ENCODE assay signal across 1 cellular context in the genomic region with DNA sequence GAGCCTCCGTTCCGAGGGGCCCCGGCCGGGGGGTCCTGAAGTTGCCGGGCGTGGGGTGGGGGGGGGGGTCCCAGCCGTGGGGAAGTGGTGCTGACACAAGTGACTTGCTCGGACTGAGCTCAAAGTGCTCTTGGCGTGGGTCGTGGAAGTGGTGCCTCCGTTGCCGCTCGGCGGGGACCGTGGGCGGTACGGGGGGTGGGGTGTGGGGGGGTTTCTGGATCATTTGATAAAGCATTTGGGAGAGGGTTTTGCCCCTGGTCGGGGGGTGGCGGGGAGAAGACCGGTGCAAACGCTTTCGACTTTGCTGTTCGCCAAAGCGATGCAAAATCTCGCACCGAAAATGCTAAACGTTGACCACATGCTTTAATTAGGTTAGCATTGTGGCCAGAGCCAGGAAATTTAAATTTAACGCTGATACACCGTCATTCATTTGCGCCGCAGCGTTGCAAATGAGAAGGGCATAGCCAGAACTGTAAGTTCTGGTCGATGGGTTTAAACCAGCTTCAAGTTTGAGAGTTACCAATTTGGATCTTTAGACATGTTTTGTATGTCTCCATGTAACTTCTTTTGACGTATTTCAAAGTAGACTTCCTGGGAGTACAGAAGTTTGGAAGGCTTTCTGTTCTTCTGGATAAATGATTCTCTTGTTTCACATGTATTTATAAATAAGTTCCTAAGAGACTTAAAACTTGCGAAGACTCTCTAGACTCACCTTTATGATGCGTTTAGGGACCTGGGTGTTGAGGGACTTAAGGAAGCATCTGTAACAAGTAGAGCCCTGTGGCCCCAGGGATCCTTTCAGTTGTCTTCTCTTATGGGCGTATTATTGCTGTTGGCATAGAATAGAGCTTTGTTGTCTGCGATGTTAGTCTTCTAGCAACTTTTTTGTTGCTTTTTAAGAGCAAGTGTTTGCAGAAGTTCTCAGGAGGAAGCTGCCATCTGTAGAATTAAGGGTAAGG.
TF ChIP-seq lines count a peak whose summit lies in the region.

No MANE protein-coding gene starts in this region.

TF ChIP-seq in HepG2, 621 proteins besides CTCF, POLR2A, EP300 and RAD21:
- TF ChIP-seq HNRNPH1 (optimal IDR thresholded peaks at IDR 0.05; ENCODE audit: low read depth, low read length) (no peak), ZNF441 (CRISPR knock-in tag; IDR thresholded peaks at IDR 0.05; ENCODE audit: borderline replicate concordance) (0 out of 2 replicates have a peak, but pooled peaks have one; percentile 29), SOX5 (CRISPR knock-in tag; IDR thresholded peaks at IDR 0.05; ENCODE audit: borderline replicate concordance) (no peak), ATF1 (CRISPR knock-in tag; IDR thresholded peaks at IDR 0.05) (0 out of 2 replicates have a peak, but pooled peaks have one; percentile 19), CREM (IDR thresholded peaks at IDR 0.05) (peak; percentile 28; the same call in 1 of the 2 replicates), CREM (CRISPR knock-in tag; IDR thresholded peaks at IDR 0.05) (no peak), PPARG (CRISPR knock-in tag; conservative IDR thresholded peaks at IDR 0.05) (peak; percentile 10; the same call in 1 of the 2 replicates), PREB (CRISPR knock-in tag; IDR thresholded peaks at IDR 0.05) (no peak), ZFP36 (IDR thresholded peaks at IDR 0.05; ENCODE audit: borderline replicate concordance, low read depth, low read length, partially characterized antibody) (no peak), KLF11 (CRISPR knock-in tag; IDR thresholded peaks at IDR 0.05) (0 out of 2 replicates have a peak, but pooled peaks have one; percentile 19), SAP130 (CRISPR knock-in tag; IDR thresholded peaks at IDR 0.05; ENCODE audit: low read depth) (peak; percentile 45), MAZ (IDR thresholded peaks at IDR 0.05; ENCODE audit: borderline replicate concordance, low read depth, low read length) (no peak), MAZ (CRISPR knock-in tag; IDR thresholded peaks at IDR 0.05; ENCODE audit: low read depth) (0 out of 2 replicates have a peak, but pooled peaks have one; percentile 11), CHD4 (IDR thresholded peaks at IDR 0.05; ENCODE audit: borderline replicate concordance, low read length) (0 out of 2 replicates have a peak, but pooled peaks have one; percentile 8), NAIF1 (CRISPR knock-in tag; IDR thresholded peaks at IDR 0.05; ENCODE audit: borderline replicate concordance) (no peak), ERF (CRISPR knock-in tag; IDR thresholded peaks at IDR 0.05) (0 out of 2 replicates have a peak, but pooled peaks have one; percentile 5)
TF ChIP-seq in HepG2: peak in this region for 9.
